9 cellular contexts compared by ENCODE assay signal in genomic region chr17:40541060-40541872, GRCh38. TPM values are rescaled to one million over a fixed set of nuclear protein-coding genes. Genes with fewer than 3 reads are reported as not detected.
A peak's percentile ranks its signal among the peaks of the same experiment; 100 is the strongest.
DNase-seq lines count a peak whose midpoint lies in the region; ATAC-seq and TF ChIP-seq lines count a peak whose summit lies in the region.
"Had no signal": no experiment of that assay in that cellular context is flagged by ENCODE, and none has a peak within 500 bp of the region (broad histone marks: within the 10 kb centered on the region; RNA-seq: fewer than 3 reads in every experiment).

No MANE protein-coding gene starts in this region.

- H3K9me3 ChIP-seq in CD8-positive, alpha-beta T cell (ENCODE audit: low read length) = no peaks in the 10 kb centered on the region
- no peaks in the 10 kb centered on the region for H3K9me3 ChIP-seq in gastrocnemius medialis

- ATAC-seq in CD8-positive, alpha-beta T cell = peak; percentile 55
- peak; percentile 74 for ATAC-seq in activated CD8-positive, alpha-beta T cell treated with anti-CD3 and anti-CD28 coated beads, Interleukin-2, amount 10 ng/mL, durations not matched to agents 7 days and 5 days
- ATAC-seq in gastrocnemius medialis (no peak), HG03520 (IDR thresholded peaks at IDR 0.05; ENCODE audit: unreplicated experiment) (no peak), GM18909 (IDR thresholded peaks at IDR 0.05; ENCODE audit: poor library complexity, unreplicated experiment) (no peak), GM18873 (IDR thresholded peaks at IDR 0.05; ENCODE audit: low FRiP score, unreplicated experiment) (no peak)

- H3K27ac Mint-ChIP-seq in CD8-positive, alpha-beta T cell = peak overlapping the region; percentile 96
- H3K27ac Mint-ChIP-seq in activated CD8-positive, alpha-beta T cell treated with anti-CD3 and anti-CD28 coated beads, Interleukin-2, amount 10 ng/mL, durations not matched to agents 7 days and 5 days = peak overlapping the region; percentile 93

- TF ChIP-seq CTCF in CD8-positive, alpha-beta T cell (IDR thresholded peaks at IDR 0.05) = no peak
- no peak for TF ChIP-seq CTCF in gastrocnemius medialis (IDR thresholded peaks at IDR 0.05 in 4 of 5, conservative IDR thresholded peaks at IDR 0.05 in 1 of 5)

- no peaks in the 10 kb centered on the region for H3K27me3 ChIP-seq in CD8-positive, alpha-beta T cell (ENCODE audit: insufficient read depth, low read length)
- H3K27me3 ChIP-seq in gastrocnemius medialis = no peaks in the 10 kb centered on the region

- peak overlapping the region; percentile 31 for H3K4me3 ChIP-seq in CD8-positive, alpha-beta T cell (ENCODE audit: low read depth, low read length)
- H3K4me3 ChIP-seq in gastrocnemius medialis = no peak overlapping the region

- DNase-seq in CD8-positive, alpha-beta T cell = peak in 5 of 7 experiments; percentile 47 to 88 (median 71)
- DNase-seq in activated CD8-positive, alpha-beta T cell treated with anti-CD3 and anti-CD28 coated beads, Interleukin-2, amount 10 ng/mL, durations not matched to agents 7 days and 5 days = peak; percentile 85
- peak; percentile 46 for DNase-seq in effector CD8-positive, alpha-beta T cell (lab: John Stamatoyannopoulos, UW)
- peak in 1 of 2 donors; percentile 9 for DNase-seq in gastrocnemius medialis
- DNase-seq in NCI-H82 (lab: John Stamatoyannopoulos, UW) = no peak

- peaks cover 88% of the 10 kb centered on the region for H3K4me1 Mint-ChIP-seq in CD8-positive, alpha-beta T cell (ENCODE audit: low read depth)
- peaks cover 91% of the 10 kb centered on the region for H3K4me1 Mint-ChIP-seq in activated CD8-positive, alpha-beta T cell treated with anti-CD3 and anti-CD28 coated beads, Interleukin-2, amount 10 ng/mL, durations not matched to agents 7 days and 5 days (ENCODE audit: low read depth)

- H3K36me3 Mint-ChIP-seq in CD8-positive, alpha-beta T cell = no peaks in the 10 kb centered on the region
- H3K36me3 Mint-ChIP-seq in activated CD8-positive, alpha-beta T cell treated with anti-CD3 and anti-CD28 coated beads, Interleukin-2, amount 10 ng/mL, durations not matched to agents 7 days and 5 days (ENCODE audit: low read depth) = peaks cover under 1% of the 10 kb centered on the region

- peaks cover 88% of the 10 kb centered on the region for H3K4me1 ChIP-seq in CD8-positive, alpha-beta T cell (ENCODE audit: insufficient read depth, low read length)
- H3K4me1 ChIP-seq in gastrocnemius medialis = peaks cover 53 to 60% of the 10 kb centered on the region in 2 donors

- intact Hi-C loops in CD8-positive, alpha-beta T cell (cut with DNase I, micrococcal nuclease) = loop anchor here (1.0 to 5.0 kb wide), 4 partner anchors 8 to 219 kb away; no protein-coding TSS in a partner anchor
- intact Hi-C loops in gastrocnemius medialis (cut with DNase I; ENCODE audit: low total_unique reads) = no loop called here

- no peaks in the 10 kb centered on the region for H3K36me3 ChIP-seq in CD8-positive, alpha-beta T cell (ENCODE audit: insufficient read depth, low read length)
- no peaks in the 10 kb centered on the region for H3K36me3 ChIP-seq in gastrocnemius medialis

- CTCF ChIA-PET in CD8-positive, alpha-beta T cell (lab: Charles Lee) = interaction anchor here (1.0 to 16.5 kb wide), 11 partner anchors 8 to 428 kb away, joined by 3 to 470 read pairs (median 5); partner anchors contain the start of genes CCR7 and IGFBP4
- CTCF ChIA-PET in activated CD8-positive, alpha-beta T cell treated with anti-CD3 and anti-CD28 coated beads, Interleukin-2, amount 10 ng/mL, durations not matched to agents 7 days and 5 days (lab: Charles Lee) = interaction anchor here (0.7 to 26.8 kb wide), 13 partner anchors 8 to 217 kb away, joined by 3 to 618 read pairs (median 5); partner anchors contain the start of genes CCR7, GJD3 and TOP2A

- peak overlapping the region; percentile 66 for H3K27ac ChIP-seq in CD8-positive, alpha-beta T cell (ENCODE audit: low read depth, low read length)
- H3K27ac ChIP-seq in gastrocnemius medialis = peak overlapping the region; percentile 74 to 80 (median 80)

- in situ Hi-C loops in gastrocnemius medialis (cut with MboI; ENCODE audit: low sequenced_read_pairs in 4 of 4) = loop anchor here in 1 of 4 donors (25.0 kb wide), 1 partner anchor 104 kb away; the partner anchor contains the start of gene IGFBP4

- no peaks in the 10 kb centered on the region for H3K9me3 Mint-ChIP-seq in CD8-positive, alpha-beta T cell
- H3K9me3 Mint-ChIP-seq in activated CD8-positive, alpha-beta T cell treated with anti-CD3 and anti-CD28 coated beads, Interleukin-2, amount 10 ng/mL, durations not matched to agents 7 days and 5 days (ENCODE audit: insufficient read depth) = no peaks in the 10 kb centered on the region

- no peak for TF ChIP-seq POLR2A in gastrocnemius medialis (IDR thresholded peaks at IDR 0.05)

- POLR2A ChIA-PET in CD8-positive, alpha-beta T cell (lab: Charles Lee) = interaction anchor here (0.7 to 26.4 kb wide), 9 partner anchors 8 to 184 kb away, joined by 3 to 755 read pairs (median 4); partner anchors contain the start of genes CCR7 and TOP2A
- POLR2A ChIA-PET in activated CD8-positive, alpha-beta T cell treated with anti-CD3 and anti-CD28 coated beads, Interleukin-2, amount 10 ng/mL, durations not matched to agents 7 days and 5 days (lab: Charles Lee) = interaction anchor here (1.2 to 19.8 kb wide), 5 partner anchors 8 to 124 kb away, joined by 3 to 328 read pairs (median 14); partner anchors contain the start of genes CCR7 and TOP2A

- H3K27me3 Mint-ChIP-seq in CD8-positive, alpha-beta T cell (ENCODE audit: low read depth) = no peaks in the 10 kb centered on the region
- no peaks in the 10 kb centered on the region for H3K27me3 Mint-ChIP-seq in activated CD8-positive, alpha-beta T cell treated with anti-CD3 and anti-CD28 coated beads, Interleukin-2, amount 10 ng/mL, durations not matched to agents 7 days and 5 days (ENCODE audit: low read depth)

- H3K4me3 Mint-ChIP-seq in CD8-positive, alpha-beta T cell = peak overlapping the region; percentile 72
- H3K4me3 Mint-ChIP-seq in activated CD8-positive, alpha-beta T cell treated with anti-CD3 and anti-CD28 coated beads, Interleukin-2, amount 10 ng/mL, durations not matched to agents 7 days and 5 days = peak overlapping the region; percentile 68

RNA-seq across cellular contexts. Expression of gene CCR7, which starts 24.0 kb away (rescaled TPM):
- total RNA-seq in CD8-positive, alpha-beta T cell = 100 to 1,000 TPM; 196 to 199 TPM
- total RNA-seq in activated CD8-positive, alpha-beta T cell treated with anti-CD3 and anti-CD28 coated beads, Interleukin-2, amount 10 ng/mL, durations not matched to agents 7 days and 5 days = 100 to 1,000 TPM; 171 to 173 TPM
- under 1 TPM in 1 of 4 donors, not detected in 3; 0.11 TPM for total RNA-seq in gastrocnemius medialis
- total RNA-seq: Daoy had no signal

RNA-seq across cellular contexts. Expression of gene TNS4, which starts 39.8 kb away (rescaled TPM):
- total RNA-seq in CD8-positive, alpha-beta T cell = 1 to 10 TPM; 1.9 to 2.9 TPM
- total RNA-seq in activated CD8-positive, alpha-beta T cell treated with anti-CD3 and anti-CD28 coated beads, Interleukin-2, amount 10 ng/mL, durations not matched to agents 7 days and 5 days = 1 to 10 TPM; 8.4 to 9.0 TPM
- under 1 TPM in 1 of 4 donors, not detected in 3; 0.18 TPM for total RNA-seq in gastrocnemius medialis

Comparison
In these comparisons a context has a peak if more than half of its experiments do, and no peak if none do; other contexts are left out.
1. ATAC-seq: peak in CD8-positive, alpha-beta T cell (single experiment) and activated CD8-positive, alpha-beta T cell treated with anti-CD3 and anti-CD28 coated beads, Interleukin-2, amount 10 ng/mL, durations not matched to agents 7 days and 5 days (single experiment); none in gastrocnemius medialis (0 of 2), HG03520 (single experiment), GM18909 (single experiment) and GM18873 (single experiment).
2. RNA of gene CCR7, which starts 24.0 kb away (total RNA-seq): 196 to 199 TPM in CD8-positive, alpha-beta T cell and 171 to 173 TPM in activated CD8-positive, alpha-beta T cell treated with anti-CD3 and anti-CD28 coated beads, Interleukin-2, amount 10 ng/mL, durations not matched to agents 7 days and 5 days; 0.11 TPM in gastrocnemius medialis; every median in the first group is over 100 times any median in the second.